In the genomic region with DNA sequence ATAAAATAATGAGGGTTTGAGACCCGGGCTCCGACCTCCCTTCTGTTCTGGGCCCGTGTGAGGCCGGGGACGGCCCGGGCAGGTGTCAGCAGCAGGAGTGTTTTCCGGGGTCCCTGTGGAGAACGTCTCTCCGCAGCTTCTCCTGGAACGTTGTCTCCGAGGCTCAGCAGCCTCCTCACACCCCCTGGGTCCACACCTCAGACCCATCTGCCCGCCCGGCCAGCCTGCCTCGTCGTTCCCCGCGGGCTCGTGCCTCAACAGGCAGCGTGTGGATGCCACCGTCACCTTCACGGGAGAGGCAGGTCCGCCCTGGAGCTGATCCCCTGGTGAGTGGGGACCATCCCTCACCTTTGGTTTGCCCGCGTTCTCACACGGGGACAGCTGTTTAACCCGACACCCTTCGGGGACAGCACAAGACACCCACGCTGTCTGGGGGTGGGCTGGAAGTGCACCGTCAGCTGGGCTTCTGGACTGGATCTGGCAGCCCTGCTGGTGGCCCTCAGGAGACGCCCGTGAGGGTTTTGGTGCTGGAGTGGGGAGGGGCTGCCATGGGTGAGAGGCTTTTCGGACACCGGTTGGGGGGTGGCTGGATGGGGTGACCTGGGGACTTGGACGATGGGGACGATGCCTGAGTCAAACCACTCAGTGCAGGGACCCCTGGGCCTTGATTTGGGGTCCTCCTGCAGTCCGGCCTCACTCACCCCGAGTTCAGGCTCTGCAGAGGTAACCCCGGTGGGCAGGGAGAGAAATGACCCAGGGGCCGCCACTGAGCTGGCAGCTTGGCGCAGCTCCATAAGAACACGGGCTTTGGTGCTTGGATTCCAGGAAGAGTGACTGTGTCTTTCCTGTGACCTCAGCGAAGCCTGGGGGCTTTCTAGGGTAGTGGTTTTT, we compare ENCODE assay signal across 27 cellular contexts.
DNase-seq lines count a peak whose midpoint lies in the region; ATAC-seq and TF ChIP-seq lines count a peak whose summit lies in the region.
"Had no signal": no experiment of that assay in that cellular context is flagged by ENCODE, and none has a peak within 500 bp of the region (broad histone marks: within the 10 kb centered on the region; RNA-seq: fewer than 3 reads in every experiment).

No MANE protein-coding gene starts in this region.

- no peak overlapping the region for H3K27ac ChIP-seq in HEK293 (ENCODE audit: extremely low read depth, low read depth, low read length)
- H3K27ac ChIP-seq in coronary artery = no peak overlapping the region
- H3K27ac ChIP-seq: BLaER1, breast epithelium, left lung, neural progenitor cell, PC-9, tibial nerve had no signal

- CTCF ChIA-PET in HEK293 (lab: Yijun Ruan, JAX) = interaction anchor here (0.7 kb wide), 1 partner anchor 608 kb away, joined by 3 read pairs; no protein-coding TSS in a partner anchor

- H3K4me3 ChIP-seq in HEK293 (ENCODE audit: low read depth, low read length) (no peak overlapping the region), coronary artery (no peak overlapping the region)
- H3K4me3 ChIP-seq: BLaER1, breast epithelium, left lung, neural progenitor cell, PC-9, tibial nerve had no signal

- no peak for ATAC-seq in GM18502 (IDR thresholded peaks at IDR 0.05; ENCODE audit: poor library complexity, unreplicated experiment)
- ATAC-seq: left lung, Right ventricle myocardium inferior, sciatic nerve had no signal

- POLR2A ChIA-PET in HEK293 (lab: Yijun Ruan, JAX) = interaction anchor here (0.7 kb wide), 1 partner anchor 16 kb away, joined by 3 read pairs; no protein-coding TSS in a partner anchor

- no peaks in the 10 kb centered on the region for H3K9me3 ChIP-seq in HEK293 (ENCODE audit: control insufficient read depth, insufficient read depth, low read depth, low read length)
- H3K9me3 ChIP-seq: SK-N-SH had no signal

- intact Hi-C loops in posterior vena cava (cut with DNase I) = no loop called here

- H3K36me3 ChIP-seq in HEK293 (ENCODE audit: control insufficient read depth in 2 of 2, insufficient read depth in 1 of 2, low read length in 2 of 2) = no peaks in the 10 kb centered on the region
- H3K36me3 ChIP-seq: BLaER1, breast epithelium, left lung, neural progenitor cell, tibial nerve had no signal

- no peak for TF ChIP-seq CTCF in HEK293 (tag by site-specific recombination; IDR thresholded peaks at IDR 0.05)
- no peak for TF ChIP-seq CTCF in coronary artery (IDR thresholded peaks at IDR 0.05)

- DNase-seq in ELR (ENCODE audit: low read depth) (peak; percentile 38), coronary artery (ENCODE audit: low spot score) (peak; percentile 69), posterior vena cava (ENCODE audit: low spot score) (peak; percentile 72), NCI-H2196 treated with DMSO at 0.1 percent for 48 hours (lab: John Stamatoyannopoulos, UW; ENCODE audit: unreplicated experiment) (no peak), activated gamma-delta T cell (lab: John Stamatoyannopoulos, UW) (no peak)
- DNase-seq: activated CD8-positive, alpha-beta memory T cell treated with anti-CD3 and anti-CD28 coated beads, Interleukin-2, amount 50 U/mL, for 48 hours; amygdala; effector CD4-positive, alpha-beta T cell; GOT3; KG1; mesendoderm; MM.1S; NCI-H1417; NCI-H2029 treated with DMSO at 0.1 percent for 48 hours; NCI-H526; PC-9; SK-N-SH; stimulated activated CD4-positive, alpha-beta T cell treated with anti-CD3 and anti-CD28 coated beads, Interleukin-4, amount 100 ng/mL, for 24 hours had no signal

- no peaks in the 10 kb centered on the region for H3K4me1 ChIP-seq in HEK293 (ENCODE audit: control insufficient read depth, insufficient read depth, low read length)
- H3K4me1 ChIP-seq: breast epithelium, left lung, tibial nerve had no signal

TF ChIP-seq in HEK293, 187 proteins besides CTCF, POLR2A, EP300 and RAD21:
- TF ChIP-seq EGR2 (tag by site-specific recombination; IDR thresholded peaks at IDR 0.05; ENCODE audit: low read depth) (peak; percentile 48; the same call in 1 of the 2 replicates), ZSCAN23 (tag by site-specific recombination; IDR thresholded peaks at IDR 0.05) (no peak), ZFHX2 (tag by site-specific recombination; conservative IDR thresholded peaks at IDR 0.05) (peak; percentile 42)

Comparison
In these comparisons a context has a peak if more than half of its experiments do, and no peak if none do; other contexts are left out.
1. DNase-seq: peak in ELR (single experiment), coronary artery (single experiment) and posterior vena cava (single experiment); none in NCI-H2196 treated with DMSO at 0.1 percent for 48 hours (single experiment) and activated gamma-delta T cell (single experiment).